Comparison of ENCODE assay signal across 13 cellular contexts in the genomic region with DNA sequence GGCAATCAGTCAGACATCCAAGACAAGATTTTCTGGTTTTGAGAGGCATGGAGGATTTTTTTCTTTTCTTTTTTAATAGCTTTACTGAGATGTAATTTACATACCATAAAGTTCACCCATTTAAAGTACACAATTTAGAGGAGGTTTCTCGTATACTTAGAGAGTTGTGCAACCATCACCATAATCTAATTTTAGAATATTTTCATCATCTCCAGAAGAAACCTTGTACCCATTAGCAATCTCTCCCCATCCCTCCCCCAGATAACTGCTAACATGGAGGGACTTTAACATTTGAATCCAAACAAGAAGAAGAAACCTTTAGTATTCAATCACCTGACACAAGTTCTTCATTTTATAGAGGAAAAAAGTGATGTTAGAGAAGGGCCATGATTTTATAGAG.
"Had no signal": no experiment of that assay in that cellular context is flagged by ENCODE, and none has a peak within 500 bp of the region (broad histone marks: within the 10 kb centered on the region; RNA-seq: fewer than 3 reads in every experiment).

No MANE protein-coding gene starts in this region.

- H3K4me3 ChIP-seq: skin epidermis, stomach, thoracic aorta had no signal

- H3K27ac ChIP-seq: skin epidermis, stomach, thoracic aorta had no signal

- H3K9me3 ChIP-seq: stomach, thoracic aorta had no signal

- DNase-seq: activated CD4-positive, alpha-beta T cell treated with anti-CD3 and anti-CD28 coated beads for 1 hour; activated CD4-positive, alpha-beta T cell treated with anti-CD3 and anti-CD28 coated beads, Interleukin-2, amount 50 U/mL, for 48 hours; activated CD8-positive, alpha-beta memory T cell treated with anti-CD3 and anti-CD28 coated beads, Interleukin-2, amount 10 ng/mL, durations not matched to agents 7 days and 5 days; activated effector memory CD4-positive, alpha-beta T cell treated with Interleukin-2 at 50 U/mL for 16 hours; activated T-cell treated with anti-CD3 and anti-CD28 coated beads, Interleukin-2, amount 50 U/mL, for 24 hours; anterior cingulate cortex; cerebellar nuclear complex; dermis blood vessel endothelial cell; left ventricle myocardium superior; nephron progenitor cell; stomach had no signal

- H3K27me3 ChIP-seq: stomach had no signal

- H3K36me3 ChIP-seq: thoracic aorta had no signal
